ENCODE assay signal across 9 cellular contexts in genomic region chr20:45835230-45836224, GRCh38. TPM values are rescaled to one million over a fixed set of nuclear protein-coding genes. Genes with fewer than 3 reads are reported as not detected.
DNase-seq lines count a peak whose midpoint lies in the region; ATAC-seq and TF ChIP-seq lines count a peak whose summit lies in the region.
"Had no signal": no experiment of that assay in that cellular context is flagged by ENCODE, and none has a peak within 500 bp of the region (broad histone marks: within the 10 kb centered on the region; RNA-seq: fewer than 3 reads in every experiment).

No MANE protein-coding gene starts in this region.

- TF ChIP-seq POLR2A in ovary (IDR thresholded peaks at IDR 0.05) = no peak

- H3K27ac ChIP-seq in ovary = peak overlapping the region in 1 of 2 donors; percentile 97

- CTCF ChIA-PET in HEK293T (lab: Yijun Ruan, JAX) = no interaction called here

- no peaks in the 10 kb centered on the region for H3K9me3 ChIP-seq in ovary

- H3K36me3 ChIP-seq in ovary = no peaks in the 10 kb centered on the region

- DNase-seq in ELR (ENCODE audit: low read depth) = peak; percentile 59
- peak in 1 of 5 donors; percentile 63 for DNase-seq in ovary
- DNase-seq in ureter (ENCODE audit: low spot score) = no peak
- DNase-seq in HEK293T (ENCODE audit: extremely low spot score) = no peak
- no peak for DNase-seq in NCI-H1694 treated with DMSO at 0.1 percent for 48 hours (lab: John Stamatoyannopoulos, UW)
- DNase-seq: hippocampal formation had no signal

- no peak for TF ChIP-seq EP300 in ovary (IDR thresholded peaks at IDR 0.05)

- WGBS in ovary, 3 donors = 52 to 57% (median 55%) methylated on average over 10 of the region's 10 CpGs

- no peaks in the 10 kb centered on the region for H3K27me3 ChIP-seq in ovary

- POLR2A ChIA-PET in HEK293T (lab: Yijun Ruan, JAX) = interaction anchor here (1.5 to 2.1 kb wide), 3 partner anchors 9 to 40 kb away, joined by 3 to 9 read pairs (median 4); no protein-coding TSS in a partner anchor

- ATAC-seq in esophagus mucosa = peak; percentile 49
- ATAC-seq in GM21619 (IDR thresholded peaks at IDR 0.05; ENCODE audit: unreplicated experiment) = no peak

- intact Hi-C loops in ovary (cut with DNase I) = loop anchor here in 1 of 4 donors (1.0 kb wide), 1 partner anchor 99 kb away; the partner anchor contains the start of gene PCIF1

- TF ChIP-seq CTCF in ovary (IDR thresholded peaks at IDR 0.05) = no peak

- peak overlapping the region; percentile 66 for H3K4me3 ChIP-seq in ovary

- H3K4me1 ChIP-seq in ovary (ENCODE audit: insufficient read depth) = peaks cover 22% of the 10 kb centered on the region

TF ChIP-seq in PFSK-1, 5 proteins besides CTCF, POLR2A, EP300 and RAD21:
- TF ChIP-seq FOXP2 (optimal IDR thresholded peaks at IDR 0.05; ENCODE audit: borderline replicate concordance, extremely low read depth, extremely low read length, insufficient read depth) (no peak), SIN3A (IDR thresholded peaks at IDR 0.05; ENCODE audit: borderline replicate concordance, insufficient read depth, low read length) (0 out of 2 replicates have a peak, but pooled peaks have one; percentile 34), TAF1 (IDR thresholded peaks at IDR 0.05; ENCODE audit: borderline replicate concordance, insufficient read depth, low read length) (no peak)
- TF ChIP-seq, protein P1, sequence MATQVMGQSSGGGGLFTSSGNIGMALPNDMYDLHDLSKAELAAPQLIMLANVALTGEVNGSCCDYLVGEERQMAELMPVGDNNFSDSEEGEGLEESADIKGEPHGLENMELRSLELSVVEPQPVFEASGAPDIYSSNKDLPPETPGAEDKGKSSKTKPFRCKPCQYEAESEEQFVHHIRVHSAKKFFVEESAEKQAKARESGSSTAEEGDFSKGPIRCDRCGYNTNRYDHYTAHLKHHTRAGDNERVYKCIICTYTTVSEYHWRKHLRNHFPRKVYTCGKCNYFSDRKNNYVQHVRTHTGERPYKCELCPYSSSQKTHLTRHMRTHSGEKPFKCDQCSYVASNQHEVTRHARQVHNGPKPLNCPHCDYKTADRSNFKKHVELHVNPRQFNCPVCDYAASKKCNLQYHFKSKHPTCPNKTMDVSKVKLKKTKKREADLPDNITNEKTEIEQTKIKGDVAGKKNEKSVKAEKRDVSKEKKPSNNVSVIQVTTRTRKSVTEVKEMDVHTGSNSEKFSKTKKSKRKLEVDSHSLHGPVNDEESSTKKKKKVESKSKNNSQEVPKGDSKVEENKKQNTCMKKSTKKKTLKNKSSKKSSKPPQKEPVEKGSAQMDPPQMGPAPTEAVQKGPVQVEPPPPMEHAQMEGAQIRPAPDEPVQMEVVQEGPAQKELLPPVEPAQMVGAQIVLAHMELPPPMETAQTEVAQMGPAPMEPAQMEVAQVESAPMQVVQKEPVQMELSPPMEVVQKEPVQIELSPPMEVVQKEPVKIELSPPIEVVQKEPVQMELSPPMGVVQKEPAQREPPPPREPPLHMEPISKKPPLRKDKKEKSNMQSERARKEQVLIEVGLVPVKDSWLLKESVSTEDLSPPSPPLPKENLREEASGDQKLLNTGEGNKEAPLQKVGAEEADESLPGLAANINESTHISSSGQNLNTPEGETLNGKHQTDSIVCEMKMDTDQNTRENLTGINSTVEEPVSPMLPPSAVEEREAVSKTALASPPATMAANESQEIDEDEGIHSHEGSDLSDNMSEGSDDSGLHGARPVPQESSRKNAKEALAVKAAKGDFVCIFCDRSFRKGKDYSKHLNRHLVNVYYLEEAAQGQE (IDR thresholded peaks at IDR 0.05; ENCODE audit: insufficient read depth in 1 of 2, low read depth in 2 of 2, low read length in 2 of 2) = no peak

TF ChIP-seq in HEK293T, 16 proteins besides CTCF, POLR2A, EP300 and RAD21:
- TF ChIP-seq SUZ12 (IDR thresholded peaks at IDR 0.05) = no peak
- no peak for TF ChIP-seq BHLHE40 (IDR thresholded peaks at IDR 0.05; ENCODE audit: borderline replicate concordance)
- TF ChIP-seq CTBP1 (IDR thresholded peaks at IDR 0.05; ENCODE audit: borderline replicate concordance) = no peak
- TF ChIP-seq ELF4 (IDR thresholded peaks at IDR 0.05) = no peak

RNA-seq across cellular contexts. Expression of gene SNX21, which starts 1.9 kb away (rescaled TPM):
- polyA plus RNA-seq in PFSK-1 (2012; ENCODE audit: insufficient read length, low read depth) = 17.8 TPM
- total RNA-seq in esophagus mucosa (7.1 TPM), ovary (10 to 100 TPM; 46.1 to 90.1 (median 71.0) TPM), ureter (31.4 TPM)
- polyA plus RNA-seq in ovary = 10 to 100 TPM; 18.2 to 41.1 TPM

RNA-seq across cellular contexts. Expression of gene TNNC2, which starts 8.4 kb away (rescaled TPM):
- polyA plus RNA-seq in PFSK-1 (2012; ENCODE audit: insufficient read length, low read depth) = 0.67 TPM
- not detected for total RNA-seq in esophagus mucosa
- 1 to 10 TPM in 6 of 7 donors, not detected in 1; 1.9 to 3.7 (median 3.4) TPM for total RNA-seq in ovary
- polyA plus RNA-seq in ovary = 1 to 10 TPM; 1.5 to 3.6 TPM
- total RNA-seq in ureter = 0.57 TPM

RNA-seq across cellular contexts. Expression of gene ACOT8, which starts 21.7 kb away (rescaled TPM):
- polyA plus RNA-seq in PFSK-1 (2012; ENCODE audit: insufficient read length, low read depth) = 44.7 TPM
- total RNA-seq in esophagus mucosa = 14.0 TPM
- total RNA-seq in ovary = 10 to 100 TPM; 18.4 to 26.7 (median 19.6) TPM
- 10 to 100 TPM; 13.5 to 21.9 TPM for polyA plus RNA-seq in ovary
- total RNA-seq in ureter = 21.0 TPM

RNA-seq across cellular contexts. Expression of gene ZSWIM3, which starts 21.9 kb away (rescaled TPM):
- 2.9 TPM for polyA plus RNA-seq in PFSK-1 (2012; ENCODE audit: insufficient read length, low read depth)
- total RNA-seq in esophagus mucosa = 1.4 TPM
- 1 to 10 TPM; 1.8 to 7.5 (median 4.7) TPM for total RNA-seq in ovary
- polyA plus RNA-seq in ovary = 1 to 10 TPM; 2.4 to 6.0 TPM
- 4.1 TPM for total RNA-seq in ureter

RNA-seq across cellular contexts. Expression of gene UBE2C, which starts 23.1 kb away (rescaled TPM):
- polyA plus RNA-seq in PFSK-1 (2012; ENCODE audit: insufficient read length, low read depth) = 77.8 TPM
- total RNA-seq in esophagus mucosa (46.5 TPM), ovary (1 to 10 TPM in 2 of 7 donors, under 1 TPM in 2, not detected in 3; 0.69 to 1.9 (median 1.0) TPM), ureter (1.1 TPM)
- 1 to 10 TPM; 2.6 to 5.6 TPM for polyA plus RNA-seq in ovary
